Comparison of ENCODE assay signal across 8 cellular contexts in genomic region chr2:64019083-64019974, GRCh38. TPM values are rescaled to one million over a fixed set of nuclear protein-coding genes. Genes with fewer than 3 reads are reported as not detected.
DNase-seq lines count a peak whose midpoint lies in the region; ATAC-seq and TF ChIP-seq lines count a peak whose summit lies in the region.

Gene VPS54, minus strand, starts transcription at chr2:64019428. Its CDS starts 35,429 bp downstream, at chr2:63983999.

- CTCF ChIA-PET in activated CD8-positive, alpha-beta memory T cell treated with anti-CD3 and anti-CD28 coated beads, Interleukin-2, amount 10 ng/mL, durations not matched to agents 7 days and 5 days (lab: Charles Lee): interaction anchor here (1.0 to 1.9 kb wide), 2 partner anchors 17 to 42 kb away, joined by 3 to 9 read pairs; no protein-coding TSS in a partner anchor

- H3K27ac Mint-ChIP-seq in activated CD8-positive, alpha-beta memory T cell treated with anti-CD3 and anti-CD28 coated beads, Interleukin-2, amount 10 ng/mL, durations not matched to agents 7 days and 5 days: peak within 1 kb of the TSS; percentile 96

- DNase-seq in A172 (ENCODE audit: low spot score) (peak; percentile 14), NCI-H69 (lab: John Stamatoyannopoulos, UW) (peak; percentile 73), midbrain (lab: John Stamatoyannopoulos, UW) (peak; percentile 76)
- peak; percentile 66 for DNase-seq in activated CD8-positive, alpha-beta memory T cell treated with anti-CD3 and anti-CD28 coated beads, Interleukin-2, amount 10 ng/mL, durations not matched to agents 7 days and 5 days
- peak; percentile 20 to 38 for DNase-seq in stimulated activated CD8-positive, alpha-beta memory T cell treated with anti-CD3 and anti-CD28 coated beads, Interleukin-15, amount 100 ng/mL, for 4 hours (ENCODE audit: low read depth in 2 of 2)

- ATAC-seq in GM18505 (IDR thresholded peaks at IDR 0.05; ENCODE audit: unreplicated experiment) (peak; percentile 64), HG02973 (IDR thresholded peaks at IDR 0.05; ENCODE audit: unreplicated experiment) (peak; percentile 71)
- peak; percentile 71 for ATAC-seq in activated CD8-positive, alpha-beta memory T cell treated with anti-CD3 and anti-CD28 coated beads, Interleukin-2, amount 10 ng/mL, durations not matched to agents 7 days and 5 days

- H3K4me1 Mint-ChIP-seq in activated CD8-positive, alpha-beta memory T cell treated with anti-CD3 and anti-CD28 coated beads, Interleukin-2, amount 10 ng/mL, durations not matched to agents 7 days and 5 days: peaks cover 35% of the 10 kb centered on the region

- peak within 1 kb of the TSS; percentile 96 for H3K4me3 Mint-ChIP-seq in activated CD8-positive, alpha-beta memory T cell treated with anti-CD3 and anti-CD28 coated beads, Interleukin-2, amount 10 ng/mL, durations not matched to agents 7 days and 5 days

- TF ChIP-seq POLR2A in GM18505 (IDR thresholded peaks at IDR 0.05; ENCODE audit: borderline replicate concordance, extremely low read depth, insufficient read depth, insufficient read length): peak; percentile 78

- H3K27me3 Mint-ChIP-seq in activated CD8-positive, alpha-beta memory T cell treated with anti-CD3 and anti-CD28 coated beads, Interleukin-2, amount 10 ng/mL, durations not matched to agents 7 days and 5 days: no peaks in the 10 kb centered on the region

- in situ Hi-C loops in endometrial microvascular endothelial cells (cut with HindIII; ENCODE audit: inconsistent ontology term, low pct_unique_long_range_greater_than_20kb, low sequenced_read_pairs): no loop called here

- H3K36me3 Mint-ChIP-seq in activated CD8-positive, alpha-beta memory T cell treated with anti-CD3 and anti-CD28 coated beads, Interleukin-2, amount 10 ng/mL, durations not matched to agents 7 days and 5 days: peaks cover 12% of the 10 kb centered on the region

- no peaks in the 10 kb centered on the region for H3K9me3 Mint-ChIP-seq in activated CD8-positive, alpha-beta memory T cell treated with anti-CD3 and anti-CD28 coated beads, Interleukin-2, amount 10 ng/mL, durations not matched to agents 7 days and 5 days (ENCODE audit: low read depth)

RNA-seq across cellular contexts. Expression of gene VPS54, which starts in this region (rescaled TPM):
- total RNA-seq in A172 (2014; rRNA removed; shearing (Covaris generic)): 25.6 and 29.9 TPM in 2 replicates
- total RNA-seq in activated CD8-positive, alpha-beta memory T cell treated with anti-CD3 and anti-CD28 coated beads, Interleukin-2, amount 10 ng/mL, durations not matched to agents 7 days and 5 days: 10 to 100 TPM; 17.4 to 18.2 TPM
- total RNA-seq in endometrial microvascular endothelial cells (ENCODE audit: inconsistent ontology term): 18.2 TPM

Comparison
In these comparisons a context has a peak if more than half of its experiments do, and no peak if none do; other contexts are left out.
1. Peak in every context shown above with its lines: DNase-seq and ATAC-seq.
2. DNase-seq: peak in every context shown above with its lines; median percentile 76 in midbrain; 73 in NCI-H69; 66 in activated CD8-positive, alpha-beta memory T cell treated with anti-CD3 and anti-CD28 coated beads, Interleukin-2, amount 10 ng/mL, durations not matched to agents 7 days and 5 days; 29 in stimulated activated CD8-positive, alpha-beta memory T cell treated with anti-CD3 and anti-CD28 coated beads, Interleukin-15, amount 100 ng/mL, for 4 hours; 14 in A172.